Comparison of ENCODE assay signal across 14 cellular contexts in the genomic region with DNA sequence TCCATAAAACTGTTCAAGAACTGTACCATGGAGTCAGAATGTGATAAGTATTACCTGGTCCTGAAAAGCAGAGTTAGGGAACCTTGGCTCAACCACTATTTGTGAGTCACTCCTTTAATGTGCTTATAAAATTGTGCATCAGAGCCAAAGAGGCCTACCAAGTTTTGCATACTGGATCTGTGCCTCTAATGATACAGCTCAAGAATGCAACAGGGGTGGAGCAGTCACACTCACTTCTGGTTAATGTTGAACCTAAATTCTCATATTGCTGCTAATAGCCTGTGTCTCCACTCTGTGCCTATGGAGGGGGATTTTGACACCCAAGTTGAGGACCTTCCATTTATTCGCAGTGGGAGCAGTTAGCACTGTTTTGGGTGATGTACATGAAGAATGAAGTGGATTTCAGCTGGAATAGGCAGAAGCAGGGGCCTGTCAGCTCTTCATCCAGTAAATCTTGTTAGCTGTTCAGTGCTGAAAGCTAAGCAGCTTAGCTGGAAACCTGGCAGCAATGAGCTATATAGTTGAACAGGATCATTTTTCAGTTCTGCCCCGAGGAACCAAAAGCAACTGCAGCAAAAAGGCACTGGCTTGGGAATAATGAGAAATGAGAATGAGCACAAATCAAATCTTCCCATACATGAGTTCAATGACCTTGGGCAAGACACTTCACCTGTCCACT. TPM values are rescaled to one million over a fixed set of nuclear protein-coding genes. Genes with fewer than 3 reads are reported as not detected.
DNase-seq lines count a peak whose midpoint lies in the region; ATAC-seq, FAIRE-seq and TF ChIP-seq lines count a peak whose summit lies in the region.
"Had no signal": no experiment of that assay in that cellular context is flagged by ENCODE, and none has a peak within 500 bp of the region (broad histone marks: within the 10 kb centered on the region; RNA-seq: fewer than 3 reads in every experiment).

No MANE protein-coding gene starts in this region.

- H3K4me3 Mint-ChIP-seq in stimulated activated effector memory CD8-positive, alpha-beta T cell treated with anti-CD3 and anti-CD28 coated beads, Interleukin-12 subunit alpha, Interleukin-12 subunit beta, amount 100 ng/mL, for 72 hours: no peak overlapping the region
- H3K4me3 Mint-ChIP-seq: activated T-helper 17 cell treated with anti-CD3 and anti-CD28 coated beads, Interleukin-2, amount 50 U/mL, for 72 hours; brain; CD14-positive monocyte; IgD-negative memory B cell had no signal

- peak; percentile 77 for FAIRE-seq in RCC 7860 (lab: Jason Lieb, UNC)
- FAIRE-seq: G401.6 had no signal

- no peak for ATAC-seq in HG03039 (IDR thresholded peaks at IDR 0.05; ENCODE audit: unreplicated experiment)
- ATAC-seq in stimulated activated effector memory CD8-positive, alpha-beta T cell treated with anti-CD3 and anti-CD28 coated beads, Interleukin-12 subunit alpha, Interleukin-12 subunit beta, amount 100 ng/mL, for 72 hours: no peak
- ATAC-seq: activated T-helper 17 cell treated with anti-CD3 and anti-CD28 coated beads, Interleukin-2, amount 50 U/mL, for 72 hours had no signal

- DNase-seq in EH (ENCODE audit: low read depth) (peak; percentile 72), RCC 7860 (ENCODE audit: low spot score) (no peak), fibroblast of gingiva (ENCODE audit: low read depth) (peak; percentile 44), prostate gland (ENCODE audit: low spot score) (peak; percentile 51), NCI-H1417 (lab: John Stamatoyannopoulos, UW) (no peak), NCI-H748 (lab: John Stamatoyannopoulos, UW; ENCODE audit: unreplicated experiment) (no peak)
- DNase-seq in stimulated activated effector memory CD8-positive, alpha-beta T cell treated with anti-CD3 and anti-CD28 coated beads, Interleukin-12 subunit alpha, Interleukin-12 subunit beta, amount 100 ng/mL, for 72 hours (ENCODE audit: low spot score in 2 of 2): no peak
- DNase-seq: stimulated activated naive CD4-positive, alpha-beta T cell treated with Interleukin-2 at 50 U/mL for 16 hours had no signal

- TF ChIP-seq POLR2A in prostate gland (IDR thresholded peaks at IDR 0.05): no peak

- no peaks in the 10 kb centered on the region for H3K9me3 ChIP-seq in prostate gland

- H3K27me3 ChIP-seq in prostate gland (replicated peaks; ENCODE audit: insufficient read depth): no peaks in the 10 kb centered on the region

- H3K27ac Mint-ChIP-seq in stimulated activated effector memory CD8-positive, alpha-beta T cell treated with anti-CD3 and anti-CD28 coated beads, Interleukin-12 subunit alpha, Interleukin-12 subunit beta, amount 100 ng/mL, for 72 hours: no peak overlapping the region
- H3K27ac Mint-ChIP-seq: activated T-helper 17 cell treated with anti-CD3 and anti-CD28 coated beads, Interleukin-2, amount 50 U/mL, for 72 hours had no signal

- no peaks in the 10 kb centered on the region for H3K4me1 Mint-ChIP-seq in stimulated activated effector memory CD8-positive, alpha-beta T cell treated with anti-CD3 and anti-CD28 coated beads, Interleukin-12 subunit alpha, Interleukin-12 subunit beta, amount 100 ng/mL, for 72 hours
- H3K4me1 Mint-ChIP-seq: activated T-helper 17 cell treated with anti-CD3 and anti-CD28 coated beads, Interleukin-2, amount 50 U/mL, for 72 hours; CD14-positive monocyte; IgD-negative memory B cell had no signal

- H3K4me1 ChIP-seq in prostate gland (replicated peaks): no peaks in the 10 kb centered on the region

- WGBS in prostate gland: 21% methylated on average over 2 of the region's 2 CpGs

- intact Hi-C loops in prostate gland (cut with DNase I): no loop called here

- peaks cover 5% of the 10 kb centered on the region for H3K9me3 Mint-ChIP-seq in stimulated activated effector memory CD8-positive, alpha-beta T cell treated with anti-CD3 and anti-CD28 coated beads, Interleukin-12 subunit alpha, Interleukin-12 subunit beta, amount 100 ng/mL, for 72 hours
- H3K9me3 Mint-ChIP-seq: activated T-helper 17 cell treated with anti-CD3 and anti-CD28 coated beads, Interleukin-2, amount 50 U/mL, for 72 hours had no signal

- no peak for TF ChIP-seq CTCF in prostate gland (IDR thresholded peaks at IDR 0.05)

- H3K4me3 ChIP-seq in prostate gland: no peak overlapping the region

- no peaks in the 10 kb centered on the region for H3K36me3 ChIP-seq in prostate gland

- H3K36me3 Mint-ChIP-seq in stimulated activated effector memory CD8-positive, alpha-beta T cell treated with anti-CD3 and anti-CD28 coated beads, Interleukin-12 subunit alpha, Interleukin-12 subunit beta, amount 100 ng/mL, for 72 hours: no peaks in the 10 kb centered on the region
- H3K36me3 Mint-ChIP-seq: brain, CD14-positive monocyte, IgD-negative memory B cell had no signal

- no peak overlapping the region for H3K27ac ChIP-seq in prostate gland

RNA-seq across cellular contexts. Expression of a gene that starts 9.7 kb away (rescaled TPM):
- 10 to 100 TPM in 1 of 2 donors, 1 to 10 TPM in 1; 6.2 to 69.1 TPM for total RNA-seq in prostate gland
- total RNA-seq: activated T-helper 17 cell treated with anti-CD3 and anti-CD28 coated beads, Interleukin-2, amount 50 U/mL, for 72 hours had no signal

Comparison
In these comparisons a context has a peak if more than half of its experiments do, and no peak if none do; other contexts are left out.
1. DNase-seq: peak in EH (single experiment), fibroblast of gingiva (single experiment) and prostate gland (single experiment); none in RCC 7860 (single experiment), NCI-H1417 (0 of 3), NCI-H748 (single experiment) and stimulated activated effector memory CD8-positive, alpha-beta T cell treated with anti-CD3 and anti-CD28 coated beads, Interleukin-12 subunit alpha, Interleukin-12 subunit beta, amount 100 ng/mL, for 72 hours (0 of 2).